Comparison of ENCODE assay signal across 15 cellular contexts in the genomic region with DNA sequence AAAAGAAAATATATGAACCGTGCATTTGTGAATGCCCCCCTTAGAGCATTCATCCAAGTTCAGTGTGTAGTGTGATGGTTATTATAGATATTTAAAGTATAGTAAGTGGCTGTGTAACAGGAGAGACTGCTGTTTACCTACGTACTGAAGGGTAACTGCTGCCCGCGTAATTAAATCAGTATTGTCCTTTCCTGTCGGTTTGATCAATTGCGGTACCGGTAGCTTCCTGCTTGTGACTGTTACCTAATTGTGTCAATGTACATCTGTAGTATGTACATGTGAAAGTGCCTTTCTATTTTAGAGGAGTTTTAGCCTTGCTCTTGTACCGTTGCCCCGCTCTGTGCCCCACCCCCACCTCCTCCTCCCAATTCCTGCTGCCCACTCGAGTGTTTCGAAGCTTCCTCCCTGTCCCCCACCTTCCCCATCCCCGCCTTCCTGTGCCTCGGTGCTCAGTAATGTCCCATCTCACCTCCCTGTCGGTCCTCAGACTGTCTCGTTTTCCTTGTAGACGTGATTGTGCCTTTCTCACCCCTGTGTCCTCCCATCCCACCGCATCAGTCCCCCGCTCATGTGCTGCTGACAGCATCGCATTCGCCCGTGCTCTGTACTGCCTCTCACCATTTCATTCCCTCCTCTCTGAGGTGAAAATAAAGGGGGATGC.
DNase-seq lines count a peak whose midpoint lies in the region; ATAC-seq and TF ChIP-seq lines count a peak whose summit lies in the region.
"Had no signal": no experiment of that assay in that cellular context is flagged by ENCODE, and none has a peak within 500 bp of the region (broad histone marks: within the 10 kb centered on the region; RNA-seq: fewer than 3 reads in every experiment).

No MANE protein-coding gene starts in this region.

- no TSS peak for BruUV-seq in IMR-90 (replicated peaks; lab: Mats Ljungman, UMichigan)

- H3K4me2 ChIP-seq in IMR-90 (ENCODE audit: low read depth, low read length) (no peak overlapping the region), mesenchymal stem cell (ENCODE audit: low read length, poor library complexity, severe bottlenecking) (no peak overlapping the region)
- H3K4me2 ChIP-seq: PC-9 had no signal

- peak overlapping the region in 1 of 8 donors; percentile 45 for H3K27ac Mint-ChIP-seq in CD8-positive, alpha-beta memory T cell
- H3K27ac Mint-ChIP-seq in activated naive CD8-positive, alpha-beta T cell: no peak overlapping the region
- H3K27ac Mint-ChIP-seq: activated T-helper 2 cell treated with anti-CD3 and anti-CD28 coated beads, Interferon-gamma antibody, Interleukin-2, Interleukin-4, amounts not matched to agents 10 μg/mL and 5 μg/mL and 100 μg/mL, durations not matched to agents 14 hours and 24 hours and 36 hours had no signal

- no peaks in the 10 kb centered on the region for H3K27me3 ChIP-seq in CD8-positive, alpha-beta memory T cell (ENCODE audit: insufficient read depth, low read length, poor library complexity, severe bottlenecking)
- H3K27me3 ChIP-seq in IMR-90 (ENCODE audit: control insufficient read depth, insufficient read depth, low read length): no peaks in the 10 kb centered on the region
- no peaks in the 10 kb centered on the region for H3K27me3 ChIP-seq in mesenchymal stem cell (ENCODE audit: control insufficient read depth in 1 of 2, insufficient read depth in 1 of 2, low read length in 2 of 2)
- H3K27me3 ChIP-seq: cardiac muscle cell, suprapubic skin had no signal

- H3K4me3 Mint-ChIP-seq in CD8-positive, alpha-beta memory T cell: peak overlapping the region in 6 of 7 donors; percentile 2 to 69 (median 40)
- peak overlapping the region; percentile 31 for H3K4me3 Mint-ChIP-seq in activated naive CD8-positive, alpha-beta T cell

- peak overlapping the region; percentile 24 for H2AFZ ChIP-seq in IMR-90 (replicated peaks; ENCODE audit: low read length, poor library complexity)
- H2AFZ ChIP-seq in mesenchymal stem cell (ENCODE audit: low read depth, low read length): no peak overlapping the region
- H2AFZ ChIP-seq: PC-9 had no signal

- CTCF ChIA-PET in CD8-positive, alpha-beta memory T cell (lab: Charles Lee): no interaction called here
- CTCF ChIA-PET in IMR-90 (lab: Yijun Ruan, JAX): interaction anchor here (0.7 kb wide), 1 partner anchor 109 kb away, joined by 3 read pairs; no protein-coding TSS in a partner anchor

- peak overlapping the region in 1 of 2 experiments; percentile 8; a peak in 1 of 4 replicates for H4K8ac ChIP-seq in IMR-90 (ENCODE audit: low read depth in 2 of 2, low read length in 2 of 2)
- no peak overlapping the region for H4K8ac ChIP-seq in mesenchymal stem cell (ENCODE audit: low read length)

- 81% methylated on average over 3 of the region's 21 CpGs; no CpG with 5 or more reads in 1 of the 2 experiments for WGBS in IMR-90 (ENCODE audit: extremely low coverage in 2 of 2, insufficient read length in 1 of 2), 2 experiments
- 82% methylated on average over 15 of the region's 21 CpGs for WGBS in mesenchymal stem cell

- H2BK15ac ChIP-seq in IMR-90 (ENCODE audit: low read depth, low read length) (no peak overlapping the region), mesenchymal stem cell (ENCODE audit: low read depth, poor library complexity, severe bottlenecking) (no peak overlapping the region)

- H3K4ac ChIP-seq in IMR-90 (ENCODE audit: low read depth, low read length) (peak overlapping the region; percentile 49), mesenchymal stem cell (ENCODE audit: low read depth in 1 of 2, low read length in 2 of 2) (no peak overlapping the region)

- in situ Hi-C loops in IMR-90 (cut with MboI; ENCODE audit: low sequenced_read_pairs): no loop called here

- no peak overlapping the region for H2AK9ac ChIP-seq in IMR-90 (replicated peaks; ENCODE audit: low read depth, low read length, poor library complexity)

- peaks cover 0 to 14% (median 8%) of the 10 kb centered on the region in 3 donors for H3K36me3 Mint-ChIP-seq in CD8-positive, alpha-beta memory T cell
- H3K36me3 Mint-ChIP-seq in activated naive CD8-positive, alpha-beta T cell: peaks cover 14% of the 10 kb centered on the region

- ATAC-seq in IMR-90 (ENCODE audit: low read depth) (no peak), HG02763 (IDR thresholded peaks at IDR 0.05; ENCODE audit: unreplicated experiment) (no peak)

- H3K4me1 Mint-ChIP-seq in CD8-positive, alpha-beta memory T cell: peaks cover 0 to 6% (median 2%) of the 10 kb centered on the region in 3 donors
- no peaks in the 10 kb centered on the region for H3K4me1 Mint-ChIP-seq in activated naive CD8-positive, alpha-beta T cell (ENCODE audit: low read depth)

- no peaks in the 10 kb centered on the region for H3K27me3 Mint-ChIP-seq in CD8-positive, alpha-beta memory T cell
- H3K27me3 Mint-ChIP-seq in activated naive CD8-positive, alpha-beta T cell: no peaks in the 10 kb centered on the region

- TF ChIP-seq RAD21 in IMR-90 (IDR thresholded peaks at IDR 0.05; ENCODE audit: low read length): no peak

- no peaks in the 10 kb centered on the region for H3K9me3 ChIP-seq in CD8-positive, alpha-beta memory T cell (ENCODE audit: low read length)
- H3K9me3 ChIP-seq in IMR-90 (ENCODE audit: control insufficient read depth, insufficient read depth, low read length) (no peaks in the 10 kb centered on the region), mesenchymal stem cell (ENCODE audit: control insufficient read depth, low read length) (no peaks in the 10 kb centered on the region)
- H3K9me3 ChIP-seq: neutrophil, suprapubic skin had no signal

- H3K27ac ChIP-seq in CD8-positive, alpha-beta memory T cell (ENCODE audit: low read depth, low read length): no peak overlapping the region
- H3K27ac ChIP-seq in IMR-90 (ENCODE audit: insufficient read depth, low read length) (peak overlapping the region; percentile 40; the same call in 1 of the 2 replicates), mesenchymal stem cell (ENCODE audit: low read length, poor library complexity, severe bottlenecking) (no peak overlapping the region)
- H3K27ac ChIP-seq: cardiac muscle cell, neutrophil, PC-9, suprapubic skin had no signal

- no peak overlapping the region for H3K23ac ChIP-seq in IMR-90 (ENCODE audit: low read depth, low read length)
- H3K23ac ChIP-seq in mesenchymal stem cell (ENCODE audit: low read length in 2 of 2): no peak overlapping the region

- POLR2A ChIA-PET in CD8-positive, alpha-beta memory T cell (lab: Charles Lee): no interaction called here
- POLR2A ChIA-PET in IMR-90 (lab: Charles Lee; ENCODE audit: unreplicated experiment): interaction anchor here (0.6 kb wide), 1 partner anchor 87 kb away, joined by 4 read pairs; no protein-coding TSS in a partner anchor

- H3K18ac ChIP-seq in IMR-90 (ENCODE audit: low read depth, low read length) (0 out of 2 replicates have a peak overlapping the region, but pooled peaks have one; percentile 23), mesenchymal stem cell (ENCODE audit: low read depth in 1 of 2, low read length in 2 of 2) (no peak overlapping the region)

- H4K20me1 ChIP-seq in IMR-90 (ENCODE audit: insufficient read depth, low read length): no peaks in the 10 kb centered on the region

- no peak overlapping the region for H2BK20ac ChIP-seq in IMR-90 (ENCODE audit: low read depth, low read length)

- TF ChIP-seq CTCF in IMR-90 (conservative IDR thresholded peaks at IDR 0.05; ENCODE audit: low read depth, low read length): no peak

- H3K79me1 ChIP-seq in IMR-90 (ENCODE audit: low read depth in 1 of 2, low read length in 2 of 2): peaks cover 28 to 38% of the 10 kb centered on the region in 2 experiments; a peak in 3 of 4 replicates
- H3K79me1 ChIP-seq in mesenchymal stem cell (replicated peaks; ENCODE audit: low read length, poor library complexity, severe bottlenecking): peaks cover 17% of the 10 kb centered on the region

- H3K9me3 Mint-ChIP-seq in CD8-positive, alpha-beta memory T cell: peaks cover 0 to 2% (median 0%) of the 10 kb centered on the region in 5 donors
- no peaks in the 10 kb centered on the region for H3K9me3 Mint-ChIP-seq in activated naive CD8-positive, alpha-beta T cell (ENCODE audit: low read depth)
- H3K9me3 Mint-ChIP-seq: activated T-helper 2 cell treated with anti-CD3 and anti-CD28 coated beads, Interferon-gamma antibody, Interleukin-2, Interleukin-4, amounts not matched to agents 10 μg/mL and 5 μg/mL and 100 μg/mL, durations not matched to agents 14 hours and 24 hours and 36 hours had no signal

- no peak overlapping the region for H2BK120ac ChIP-seq in IMR-90 (ENCODE audit: low read depth, low read length)
- no peak overlapping the region for H2BK120ac ChIP-seq in mesenchymal stem cell (ENCODE audit: low read depth, low read length)

- no peaks in the 10 kb centered on the region for H3K36me3 ChIP-seq in CD8-positive, alpha-beta memory T cell (ENCODE audit: insufficient read depth, low read length)
- peaks cover 32% of the 10 kb centered on the region for H3K36me3 ChIP-seq in IMR-90 (ENCODE audit: control insufficient read depth, insufficient read depth, low read length)
- peaks cover 23 to 85% of the 10 kb centered on the region in 2 experiments for H3K36me3 ChIP-seq in mesenchymal stem cell (ENCODE audit: control insufficient read depth in 1 of 2, insufficient read depth in 2 of 2, low read depth in 1 of 2, low read length in 2 of 2)
- H3K36me3 ChIP-seq: cardiac muscle cell, neutrophil had no signal

- DNase-seq in CD8-positive, alpha-beta memory T cell: no peak
- DNase-seq in IMR-90: no peak
- DNase-seq in mesenchymal stem cell: no peak
- no peak for DNase-seq in AML-193 (lab: John Stamatoyannopoulos, UW)
- no peak for DNase-seq in mucosa of gallbladder (ENCODE audit: low spot score)
- no peak for DNase-seq in Kasumi-1 (lab: John Stamatoyannopoulos, UW)
- DNase-seq: NCI-H2171 treated with DMSO at 0.1 percent for 48 hours, PC-9, SW 1271 had no signal

- no peak overlapping the region for H3K56ac ChIP-seq in IMR-90 (ENCODE audit: extremely low read depth, insufficient read depth, low read length)

- no peaks in the 10 kb centered on the region for H3K4me1 ChIP-seq in CD8-positive, alpha-beta memory T cell (ENCODE audit: insufficient read depth, low read length)
- H3K4me1 ChIP-seq in IMR-90 (ENCODE audit: control insufficient read depth, insufficient read depth, low read length) (peaks cover 3% of the 10 kb centered on the region; the same call in 1 of the 2 replicates), mesenchymal stem cell (ENCODE audit: control insufficient read depth, insufficient read depth, low read depth, low read length) (peaks cover 6% of the 10 kb centered on the region)
- H3K4me1 ChIP-seq: suprapubic skin had no signal

- H2BK5ac ChIP-seq in IMR-90 (ENCODE audit: low read depth, low read length, poor library complexity, severe bottlenecking) (peak overlapping the region; percentile 14), mesenchymal stem cell (ENCODE audit: low read depth, low read length, poor library complexity, severe bottlenecking) (no peak overlapping the region)

- H2AK5ac ChIP-seq in IMR-90 (ENCODE audit: low read depth, low read length): no peak overlapping the region
- no peak overlapping the region for H2AK5ac ChIP-seq in mesenchymal stem cell (ENCODE audit: low read length, severe bottlenecking)

- H4K5ac ChIP-seq in IMR-90 (ENCODE audit: low read depth, low read length): peak overlapping the region; percentile 8; the same call in 1 of the 2 replicates

- H3K14ac ChIP-seq in IMR-90 (replicated peaks; ENCODE audit: low read depth, low read length): no peak overlapping the region; the same call in 1 of the 2 replicates
- no peak overlapping the region for H3K14ac ChIP-seq in mesenchymal stem cell (ENCODE audit: low read length in 2 of 2)

- no peak overlapping the region for H2BK12ac ChIP-seq in mesenchymal stem cell (ENCODE audit: low read length in 2 of 2)

- no peak overlapping the region for H3K9ac ChIP-seq in IMR-90 (ENCODE audit: low read depth, low read length)
- peak overlapping the region; percentile 50 for H3K9ac ChIP-seq in mesenchymal stem cell (ENCODE audit: low read length)

- no peak overlapping the region for H4K91ac ChIP-seq in IMR-90 (ENCODE audit: insufficient read depth, low read depth, low read length)
- no peak overlapping the region for H4K91ac ChIP-seq in mesenchymal stem cell (ENCODE audit: low read length)

- dilution Hi-C loops in IMR-90 (cut with HindIII; ENCODE audit: low sequenced_read_pairs, unreplicated experiment): no loop called here

- no peak overlapping the region for H3K4me3 ChIP-seq in CD8-positive, alpha-beta memory T cell (ENCODE audit: low read length)
- H3K4me3 ChIP-seq in IMR-90 (ENCODE audit: insufficient read depth, low read depth, low read length) (no peak overlapping the region), mesenchymal stem cell (ENCODE audit: insufficient read depth in 1 of 2, low read depth in 1 of 2, low read length in 2 of 2) (no peak overlapping the region)
- H3K4me3 ChIP-seq: cardiac muscle cell, PC-9, suprapubic skin had no signal

- H3K9me1 ChIP-seq in IMR-90 (ENCODE audit: insufficient read depth, low read length): peaks cover 11% of the 10 kb centered on the region

- TF ChIP-seq POLR2A in IMR-90 (IDR thresholded peaks at IDR 0.05; ENCODE audit: low read depth, low read length): no peak

- intact Hi-C loops in IMR-90 (cut with micrococcal nuclease): no loop called here
